Comparison of ENCODE assay signal across 20 cellular contexts in the genomic region with DNA sequence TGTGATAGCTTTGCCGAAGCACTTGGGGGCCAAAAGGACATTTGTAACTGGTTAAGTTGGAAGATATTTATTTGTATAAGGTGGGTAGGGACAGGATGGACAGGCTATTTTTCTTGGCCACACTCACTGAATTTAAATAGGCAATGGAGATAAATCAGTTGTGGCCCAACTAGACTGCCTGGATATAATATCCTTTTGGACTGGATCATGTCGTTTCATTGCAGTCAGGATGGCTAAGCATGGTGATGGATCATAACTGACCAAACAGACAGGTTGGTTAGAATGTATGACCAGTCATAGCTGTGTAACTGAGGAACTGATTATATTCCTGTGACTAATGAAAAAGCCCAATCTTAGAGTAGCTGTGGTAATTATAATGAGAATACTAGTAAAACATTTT.
DNase-seq lines count a peak whose midpoint lies in the region; ATAC-seq, FAIRE-seq and TF ChIP-seq lines count a peak whose summit lies in the region.
"Had no signal": no experiment of that assay in that cellular context is flagged by ENCODE, and none has a peak within 500 bp of the region (broad histone marks: within the 10 kb centered on the region; RNA-seq: fewer than 3 reads in every experiment).

No MANE protein-coding gene starts in this region.

- TF ChIP-seq CTCF in CD14-positive monocyte (IDR thresholded peaks at IDR 0.05), result no peak
- no peak for TF ChIP-seq CTCF in astrocyte (IDR thresholded peaks at IDR 0.05; ENCODE audit: insufficient read depth, low read depth, low read length)
- no peak for TF ChIP-seq CTCF in neural progenitor cell (IDR thresholded peaks at IDR 0.05)
- TF ChIP-seq CTCF in upper lobe of right lung (IDR thresholded peaks at IDR 0.05), result no peak

- H4K20me1 ChIP-seq in astrocyte (ENCODE audit: insufficient read depth, low read length) (peaks cover 27% of the 10 kb centered on the region), neural progenitor cell (ENCODE audit: low read depth) (no peaks in the 10 kb centered on the region)

- peaks cover 11% of the 10 kb centered on the region for H3K4me1 ChIP-seq in astrocyte (ENCODE audit: insufficient read depth, low read length)
- no peaks in the 10 kb centered on the region for H3K4me1 ChIP-seq in neural progenitor cell
- peaks cover 28% of the 10 kb centered on the region for H3K4me1 ChIP-seq in upper lobe of right lung

- no peak for TF ChIP-seq POLR2A in GM12892 (IDR thresholded peaks at IDR 0.05; ENCODE audit: low read depth, low read length)

- no peak for DNase-seq in CD14-positive monocyte (ENCODE audit: low spot score)
- DNase-seq in GM12892 (ENCODE audit: insufficient read length), result no peak
- peak; percentile 73 for DNase-seq in astrocyte (ENCODE audit: low read depth)
- DNase-seq in naive B cell, result no peak
- no peak for DNase-seq in neural progenitor cell (ENCODE audit: low spot score)
- DNase-seq in upper lobe of right lung, result no peak
- DNase-seq: activated effector memory CD4-positive, alpha-beta T cell treated with Interleukin-2 at 50 U/mL for 16 hours; amniotic stem cell; mesendoderm; NCI-H1436; NCI-H510A treated with DMSO at 0.1 percent for 48 hours; RPMI8226; stimulated activated naive CD8-positive, alpha-beta T cell treated with anti-CD3 and anti-CD28 coated beads, Interleukin-15, Interleukin-2, amounts not matched to agents 100 U/mL and 50 U/mL, for 24 hours; T-helper 9 cell had no signal

- H3K4me1 Mint-ChIP-seq in CD14-positive monocyte (peaks cover 53% of the 10 kb centered on the region), astrocyte (ENCODE audit: low read depth, unreplicated experiment) (peaks cover 30% of the 10 kb centered on the region), naive B cell (peaks cover 68 to 87% (median 71%) of the 10 kb centered on the region in 3 donors), neural progenitor cell (peaks cover 12% of the 10 kb centered on the region)

- no peak overlapping the region for H3K9ac ChIP-seq in astrocyte (ENCODE audit: low read length)
- no peak overlapping the region for H3K9ac ChIP-seq in neural progenitor cell

- H3K4me3 Mint-ChIP-seq in CD14-positive monocyte (no peak overlapping the region), astrocyte (ENCODE audit: unreplicated experiment) (no peak overlapping the region), naive B cell (peak overlapping the region in 2 of 8 donors; percentile 53 to 64), neural progenitor cell (no peak overlapping the region)
- H3K4me3 Mint-ChIP-seq: nephron had no signal

- no peaks in the 10 kb centered on the region for H3K27me3 Mint-ChIP-seq in CD14-positive monocyte (ENCODE audit: low read depth in 3 of 3)
- no peaks in the 10 kb centered on the region for H3K27me3 Mint-ChIP-seq in astrocyte (ENCODE audit: low read depth, unreplicated experiment)
- no peaks in the 10 kb centered on the region for H3K27me3 Mint-ChIP-seq in naive B cell
- no peaks in the 10 kb centered on the region for H3K27me3 Mint-ChIP-seq in neural progenitor cell (ENCODE audit: insufficient read depth, low read depth)

- H3K27ac ChIP-seq in astrocyte (ENCODE audit: low read depth, low read length) (no peak overlapping the region), neural progenitor cell (no peak overlapping the region), upper lobe of right lung (no peak overlapping the region)
- H3K27ac ChIP-seq: cardiac muscle cell, SK-N-MC, tibial nerve had no signal

- no peaks in the 10 kb centered on the region for H3F3A ChIP-seq in neural progenitor cell (ENCODE audit: low read depth)

- H3K79me2 ChIP-seq in astrocyte (ENCODE audit: insufficient read depth, low read length) (peaks cover 72% of the 10 kb centered on the region), neural progenitor cell (ENCODE audit: low read depth) (no peaks in the 10 kb centered on the region)

- H3K4me3 ChIP-seq in astrocyte (ENCODE audit: insufficient read depth, low read depth, low read length), result no peak overlapping the region
- no peak overlapping the region for H3K4me3 ChIP-seq in neural progenitor cell
- no peak overlapping the region for H3K4me3 ChIP-seq in upper lobe of right lung
- H3K4me3 ChIP-seq: cardiac muscle cell, esophagus muscularis mucosa, SK-N-MC, tibial nerve had no signal

- H2AFZ ChIP-seq in astrocyte (ENCODE audit: low read depth, low read length), result no peak overlapping the region
- no peak overlapping the region for H2AFZ ChIP-seq in neural progenitor cell (replicated peaks)

- H3K4me2 ChIP-seq in astrocyte (ENCODE audit: low read length), result no peak overlapping the region
- H3K4me2 ChIP-seq in neural progenitor cell, result no peak overlapping the region

- peaks cover 21 to 22% of the 10 kb centered on the region in 2 donors for H3K36me3 Mint-ChIP-seq in CD14-positive monocyte
- peaks cover 5% of the 10 kb centered on the region for H3K36me3 Mint-ChIP-seq in astrocyte (ENCODE audit: low read depth, unreplicated experiment)
- peaks cover 14 to 24% of the 10 kb centered on the region in 2 donors for H3K36me3 Mint-ChIP-seq in naive B cell
- peaks cover 1% of the 10 kb centered on the region for H3K36me3 Mint-ChIP-seq in neural progenitor cell

- H3K36me3 ChIP-seq in astrocyte (ENCODE audit: insufficient read depth, low read length), result no peaks in the 10 kb centered on the region
- no peaks in the 10 kb centered on the region for H3K36me3 ChIP-seq in neural progenitor cell
- H3K36me3 ChIP-seq in upper lobe of right lung, result no peaks in the 10 kb centered on the region
- H3K36me3 ChIP-seq: cardiac muscle cell, tibial nerve had no signal

- H3K27me3 ChIP-seq in astrocyte (ENCODE audit: insufficient read depth, low read length), result no peaks in the 10 kb centered on the region
- no peaks in the 10 kb centered on the region for H3K27me3 ChIP-seq in neural progenitor cell
- no peaks in the 10 kb centered on the region for H3K27me3 ChIP-seq in upper lobe of right lung
- H3K27me3 ChIP-seq: cardiac muscle cell, esophagus muscularis mucosa, tibial nerve had no signal

- H3K27ac Mint-ChIP-seq in CD14-positive monocyte, result peak overlapping the region in 4 of 7 donors; percentile 8 to 95 (median 74)
- H3K27ac Mint-ChIP-seq in astrocyte (ENCODE audit: unreplicated experiment), result no peak overlapping the region
- peak overlapping the region in 5 of 6 donors; percentile 47 to 97 (median 74) for H3K27ac Mint-ChIP-seq in naive B cell
- H3K27ac Mint-ChIP-seq in neural progenitor cell, result no peak overlapping the region
- H3K27ac Mint-ChIP-seq: nephron had no signal

- FAIRE-seq in GM12892 (lab: Jason Lieb, UNC) (peak; percentile 54), astrocyte (lab: Jason Lieb, UNC) (no peak)

- intact Hi-C loops in CD14-positive monocyte (cut with micrococcal nuclease), result loop anchor here (5.0 to 10.0 kb wide), 3 partner anchors 143 to 507 kb away; no protein-coding TSS in a partner anchor
- intact Hi-C loops in upper lobe of right lung (cut with DNase I), result no loop called here

- no peaks in the 10 kb centered on the region for H3K9me3 ChIP-seq in astrocyte (ENCODE audit: insufficient read depth, low read depth, low read length)
- no peaks in the 10 kb centered on the region for H3K9me3 ChIP-seq in neural progenitor cell (ENCODE audit: low read depth)
- no peaks in the 10 kb centered on the region for H3K9me3 ChIP-seq in upper lobe of right lung
- H3K9me3 ChIP-seq: esophagus muscularis mucosa, tibial nerve had no signal

- ATAC-seq in naive B cell (ENCODE audit: low read depth in 2 of 2), result no peak
- ATAC-seq in HG02642 (IDR thresholded peaks at IDR 0.05; ENCODE audit: poor library complexity, unreplicated experiment), result no peak
- ATAC-seq in upper lobe of right lung, result no peak
- ATAC-seq: stimulated activated naive CD8-positive, alpha-beta T cell treated with anti-CD3 and anti-CD28 coated beads, Interleukin-15, Interleukin-2, amounts not matched to agents 100 U/mL and 50 U/mL, for 24 hours had no signal

- H3K9me3 Mint-ChIP-seq in CD14-positive monocyte, result no peaks in the 10 kb centered on the region
- no peaks in the 10 kb centered on the region for H3K9me3 Mint-ChIP-seq in astrocyte (ENCODE audit: unreplicated experiment)
- H3K9me3 Mint-ChIP-seq in naive B cell, result peaks cover 4 to 15% (median 6%) of the 10 kb centered on the region in 7 donors
- no peaks in the 10 kb centered on the region for H3K9me3 Mint-ChIP-seq in neural progenitor cell
- H3K9me3 Mint-ChIP-seq: nephron had no signal

Comparison
In these comparisons a context has a peak if more than half of its experiments do, and no peak if none do; other contexts are left out.
1. H3K27ac Mint-ChIP-seq: peak in CD14-positive monocyte (4 of 7) and naive B cell (5 of 6); none in astrocyte (single experiment) and neural progenitor cell (single experiment).